ENCODE assay signal across 28 cellular contexts in genomic region chr16:673399-673991, GRCh38. TPM values are rescaled to one million over a fixed set of nuclear protein-coding genes. Genes with fewer than 3 reads are reported as not detected.
DNase-seq lines count a peak whose midpoint lies in the region; ATAC-seq and TF ChIP-seq lines count a peak whose summit lies in the region.
"Had no signal": no experiment of that assay in that cellular context is flagged by ENCODE, and none has a peak within 500 bp of the region (broad histone marks: within the 10 kb centered on the region; RNA-seq: fewer than 3 reads in every experiment).

No MANE protein-coding gene starts in this region.

- H3K27ac Mint-ChIP-seq in Calu3 (ENCODE audit: unreplicated experiment) (no peak overlapping the region), osteocyte (ENCODE audit: unreplicated experiment) (no peak overlapping the region)
- no peak overlapping the region for H3K27ac Mint-ChIP-seq in activated T-cell treated with anti-CD3 and anti-CD28 coated beads, Interleukin-2, amount 50 U/mL, for 72 hours

- no peak for TF ChIP-seq POLR2A in esophagus squamous epithelium (IDR thresholded peaks at IDR 0.05)

- no peak overlapping the region for H2AFZ ChIP-seq in neuronal stem cell (ENCODE audit: low read length)
- H2AFZ ChIP-seq: GM23248 had no signal

- H3K23ac ChIP-seq in neuronal stem cell (ENCODE audit: low read depth, low read length, poor library complexity), result no peak overlapping the region

- H3K18ac ChIP-seq in neuronal stem cell (ENCODE audit: low read length), result no peak overlapping the region

- H2BK5ac ChIP-seq in neuronal stem cell (ENCODE audit: low read length), result peak overlapping the region; percentile 66

- intact Hi-C loops in Calu3 (cut with micrococcal nuclease; ENCODE audit: unreplicated experiment), result no loop called here
- intact Hi-C loops in esophagus squamous epithelium (cut with DNase I), result no loop called here

- H3K36me3 ChIP-seq in SK-N-MC (ENCODE audit: insufficient read depth, low read length) (peaks cover 49% of the 10 kb centered on the region; the same call in 1 of the 2 replicates), neuronal stem cell (replicated peaks in 1 of 2; ENCODE audit: control insufficient read depth in 2 of 2, insufficient read depth in 2 of 2, low read length in 2 of 2) (peaks cover 37 to 57% of the 10 kb centered on the region in 2 donors), esophagus squamous epithelium (peaks cover 35 to 56% (median 36%) of the 10 kb centered on the region in 3 donors)

- no peak overlapping the region for H3K4ac ChIP-seq in neuronal stem cell (ENCODE audit: low read length)

- BruUV-seq in Calu3 (replicated peaks; lab: Mats Ljungman, UMichigan), result TSS peak; percentile 26

- no CpG with 5 or more reads among the region's 18 CpGs for WGBS in neuronal stem cell (ENCODE audit: extremely low coverage in 2 of 2, insufficient read length in 2 of 2, insufficient replicate concordance in 1 of 2), 2 donors
- 90% methylated on average over 4 of the region's 18 CpGs; no CpG with 5 or more reads in 1 of the 2 donors for WGBS in esophagus squamous epithelium, 2 donors

- no peak overlapping the region for H4K91ac ChIP-seq in neuronal stem cell (ENCODE audit: low read depth, low read length, poor library complexity)

- no peak for TF ChIP-seq RAD21 in Ishikawa (IDR thresholded peaks at IDR 0.05; ENCODE audit: low read depth)

- H3K27ac ChIP-seq in SK-N-MC, result 0 out of 2 replicates have a peak overlapping the region, but pooled peaks have one; percentile 8
- no peak overlapping the region for H3K27ac ChIP-seq in neuronal stem cell (replicated peaks; ENCODE audit: low read length)
- H3K27ac ChIP-seq in esophagus squamous epithelium, result no peak overlapping the region
- H3K27ac ChIP-seq: GM23248, Peyer's patch, SJCRH30 had no signal

- H3K4me1 Mint-ChIP-seq in Calu3 (ENCODE audit: low read depth, unreplicated experiment), result peaks cover 6% of the 10 kb centered on the region
- peaks cover 4% of the 10 kb centered on the region for H3K4me1 Mint-ChIP-seq in activated T-cell treated with anti-CD3 and anti-CD28 coated beads, Interleukin-2, amount 50 U/mL, for 72 hours (ENCODE audit: low read depth)
- H3K4me1 Mint-ChIP-seq in osteocyte (ENCODE audit: unreplicated experiment), result peaks cover 9% of the 10 kb centered on the region

- H3K4me1 ChIP-seq in neuronal stem cell (ENCODE audit: control insufficient read depth in 2 of 2, insufficient read depth in 1 of 2, low read depth in 1 of 2, low read length in 2 of 2) (peaks cover 2 to 13% of the 10 kb centered on the region in 2 donors), esophagus squamous epithelium (peaks cover 32 to 70% (median 40%) of the 10 kb centered on the region in 3 donors)

- H3K27me3 ChIP-seq in neuronal stem cell (ENCODE audit: control insufficient read depth in 3 of 3, insufficient read depth in 3 of 3, low read depth in 1 of 3, low read length in 3 of 3), result peaks cover 0 to 14% (median 0%) of the 10 kb centered on the region in 3 experiments
- H3K27me3 ChIP-seq in esophagus squamous epithelium, result peaks cover 0 to 33% (median 0%) of the 10 kb centered on the region in 4 donors
- H3K27me3 ChIP-seq: BE2C, Peyer's patch, SJCRH30 had no signal

- H3K9ac ChIP-seq in SK-N-MC (ENCODE audit: insufficient read length) (no peak overlapping the region), neuronal stem cell (ENCODE audit: low read depth, low read length, poor library complexity) (no peak overlapping the region)
- H3K9ac ChIP-seq: GM23248 had no signal

- CTCF ChIA-PET in Calu3 (lab: Charles Lee), result no interaction called here

- H3K4me3 ChIP-seq in SK-N-MC, result no peak overlapping the region
- H3K4me3 ChIP-seq in neuronal stem cell (ENCODE audit: low read length in 2 of 2), result no peak overlapping the region
- no peak overlapping the region for H3K4me3 ChIP-seq in esophagus squamous epithelium
- H3K4me3 ChIP-seq: GM23248, Peyer's patch, SJCRH30 had no signal

- no peaks in the 10 kb centered on the region for H3K9me3 ChIP-seq in SK-N-MC (ENCODE audit: low read depth, low read length)
- no peaks in the 10 kb centered on the region for H3K9me3 ChIP-seq in neuronal stem cell (replicated peaks in 1 of 2; ENCODE audit: control insufficient read depth in 2 of 2, insufficient read depth in 1 of 2, low read depth in 1 of 2, low read length in 2 of 2)
- H3K9me3 ChIP-seq in esophagus squamous epithelium, result no peaks in the 10 kb centered on the region
- H3K9me3 ChIP-seq: BE2C, Peyer's patch, SJCRH30 had no signal

- no peak overlapping the region for H2BK15ac ChIP-seq in neuronal stem cell (ENCODE audit: low read length)

- ATAC-seq in activated T-cell treated with anti-CD3 and anti-CD28 coated beads, Interleukin-2, amount 50 U/mL, for 72 hours (replicated peaks in 1 of 2), result no peak
- ATAC-seq: Right ventricle myocardium inferior had no signal

- no peaks in the 10 kb centered on the region for H3K27me3 Mint-ChIP-seq in Calu3 (ENCODE audit: unreplicated experiment)
- H3K27me3 Mint-ChIP-seq in activated T-cell treated with anti-CD3 and anti-CD28 coated beads, Interleukin-2, amount 50 U/mL, for 72 hours (ENCODE audit: low read depth), result no peaks in the 10 kb centered on the region
- no peaks in the 10 kb centered on the region for H3K27me3 Mint-ChIP-seq in osteocyte (ENCODE audit: unreplicated experiment)

- H3K14ac ChIP-seq in neuronal stem cell (ENCODE audit: low read length), result peak overlapping the region; percentile 21

- H2BK120ac ChIP-seq in neuronal stem cell (ENCODE audit: low read depth, low read length), result no peak overlapping the region

- H3K4me2 ChIP-seq in neuronal stem cell (ENCODE audit: insufficient read depth, low read length, poor library complexity, severe bottlenecking), result no peak overlapping the region

- H3K79me1 ChIP-seq in neuronal stem cell (ENCODE audit: low read depth, low read length), result peaks cover 24% of the 10 kb centered on the region

- DNase-seq in Calu3 (no peak), SK-N-MC (ENCODE audit: low read depth, low spot score) (no peak), neuronal stem cell (ENCODE audit: low spot score) (no peak), osteocyte (ENCODE audit: extremely low spot score, unreplicated experiment) (no peak), esophagus squamous epithelium (lab: John Stamatoyannopoulos, UW) (no peak)
- DNase-seq in activated T-cell treated with anti-CD3 and anti-CD28 coated beads, Interleukin-2, amount 50 U/mL, for 72 hours, result no peak
- DNase-seq: ACHN; BE2C; CD8-positive, alpha-beta memory T cell; DMS153; GM23248; H7; Karpas-422; NCI-H1092 treated with DMSO at 0.1 percent for 48 hours; NCI-H1436 treated with DMSO at 0.1 percent for 48 hours; NCI-H1930; NCI-H2107; NCI-H446; NCI-H526; NCI-H82; NK-92 treated with Interleukin-12 subunit alpha and Interleukin-12 subunit beta, amount 100 ng/mL, for 24 hours; Peyer's patch; SJCRH30; T-helper 2 cell had no signal

- H4K8ac ChIP-seq in neuronal stem cell (ENCODE audit: low read depth, low read length), result no peak overlapping the region

- H2BK12ac ChIP-seq in neuronal stem cell (ENCODE audit: low read length), result no peak overlapping the region

- H3K36me3 Mint-ChIP-seq in Calu3 (ENCODE audit: insufficient read depth, unreplicated experiment) (peaks cover 67% of the 10 kb centered on the region), osteocyte (ENCODE audit: unreplicated experiment) (peaks cover 5% of the 10 kb centered on the region)
- H3K36me3 Mint-ChIP-seq in activated T-cell treated with anti-CD3 and anti-CD28 coated beads, Interleukin-2, amount 50 U/mL, for 72 hours (ENCODE audit: insufficient read depth in 2 of 2), result peaks cover 0 to 2% of the 10 kb centered on the region in 2 donors
- H3K36me3 Mint-ChIP-seq: IgD-negative memory B cell had no signal

- H3K9me3 Mint-ChIP-seq in Calu3 (ENCODE audit: low read depth, unreplicated experiment) (no peaks in the 10 kb centered on the region), osteocyte (ENCODE audit: unreplicated experiment) (no peaks in the 10 kb centered on the region)
- H3K9me3 Mint-ChIP-seq in activated T-cell treated with anti-CD3 and anti-CD28 coated beads, Interleukin-2, amount 50 U/mL, for 72 hours, result no peaks in the 10 kb centered on the region
- H3K9me3 Mint-ChIP-seq: CD8-positive, alpha-beta memory T cell; IgD-negative memory B cell had no signal

- H2AK5ac ChIP-seq in neuronal stem cell (ENCODE audit: low read depth, low read length), result no peak overlapping the region

- no peak overlapping the region for H3K4me3 Mint-ChIP-seq in Calu3 (ENCODE audit: low read depth, unreplicated experiment)
- H3K4me3 Mint-ChIP-seq in activated T-cell treated with anti-CD3 and anti-CD28 coated beads, Interleukin-2, amount 50 U/mL, for 72 hours, result no peak overlapping the region
- H3K4me3 Mint-ChIP-seq in osteocyte (ENCODE audit: unreplicated experiment), result no peak overlapping the region
- H3K4me3 Mint-ChIP-seq: CD14-positive monocyte had no signal

- TF ChIP-seq EP300 in Ishikawa (IDR thresholded peaks at IDR 0.05; ENCODE audit: borderline replicate concordance), result no peak

- no peak for TF ChIP-seq CTCF in Calu3 (IDR thresholded peaks at IDR 0.05; ENCODE audit: unreplicated experiment)
- TF ChIP-seq CTCF in osteocyte (IDR thresholded peaks at IDR 0.05), result no peak
- TF ChIP-seq CTCF in esophagus squamous epithelium (IDR thresholded peaks at IDR 0.05), result no peak

RNA-seq across cellular contexts. Expression of gene RHBDL1, which starts 2.0 kb away (rescaled TPM):
- total RNA-seq in Calu3 (2022), result 2.4 and 2.6 TPM in 2 replicates
- 2.2 TPM for polyA plus RNA-seq in neuronal stem cell (2013, experiment 1 of 2)
- 1.8 TPM for polyA plus RNA-seq in neuronal stem cell (2013, experiment 2 of 2)
- 1 to 10 TPM; 3.5 to 5.8 TPM for total RNA-seq in activated T-cell treated with anti-CD3 and anti-CD28 coated beads, Interleukin-2, amount 50 U/mL, for 72 hours
- 3.6 and 5.4 TPM in 2 replicates for total RNA-seq in osteocyte
- total RNA-seq in esophagus squamous epithelium, result 1 to 10 TPM in 1 of 4 donors, under 1 TPM in 2, not detected in 1; 0.38 to 1.1 (median 0.57) TPM
- polyA plus RNA-seq: CD14-positive monocyte had no signal

RNA-seq across cellular contexts. Expression of gene RHOT2, which starts 5.6 kb away (rescaled TPM):
- total RNA-seq in Calu3 (2022), result 154 and 163 TPM in 2 replicates
- polyA plus RNA-seq in neuronal stem cell (2013, experiment 1 of 2), result 68.0 TPM
- polyA plus RNA-seq in neuronal stem cell (2013, experiment 2 of 2), result 63.4 TPM
- 100 to 1,000 TPM; 110 to 115 TPM for total RNA-seq in activated T-cell treated with anti-CD3 and anti-CD28 coated beads, Interleukin-2, amount 50 U/mL, for 72 hours
- total RNA-seq in osteocyte, result 125 and 126 TPM in 2 replicates
- total RNA-seq in esophagus squamous epithelium, result 10 to 100 TPM; 28.4 to 70.2 (median 48.9) TPM

RNA-seq across cellular contexts. Expression of gene STUB1, which starts 6.7 kb away (rescaled TPM):
- 102 and 114 TPM in 2 replicates for total RNA-seq in Calu3 (2022)
- polyA plus RNA-seq in neuronal stem cell (2013, experiment 1 of 2), result 68.3 TPM
- 66.0 TPM for polyA plus RNA-seq in neuronal stem cell (2013, experiment 2 of 2)
- 10 to 100 TPM; 53.6 to 70.4 TPM for total RNA-seq in activated T-cell treated with anti-CD3 and anti-CD28 coated beads, Interleukin-2, amount 50 U/mL, for 72 hours
- total RNA-seq in osteocyte, result 109 and 116 TPM in 2 replicates
- total RNA-seq in esophagus squamous epithelium, result 100 to 1,000 TPM; 102 to 148 (median 120) TPM

RNA-seq across cellular contexts. Expression of gene JMJD8, which starts 10.6 kb away (rescaled TPM):
- total RNA-seq in Calu3 (2022) (88.3 and 90.5 TPM in 2 replicates), osteocyte (57.6 and 62.1 TPM in 2 replicates), esophagus squamous epithelium (10 to 100 TPM; 53.7 to 70.7 (median 62.5) TPM)
- 34.8 TPM for polyA plus RNA-seq in neuronal stem cell (2013, experiment 1 of 2)
- 33.9 TPM for polyA plus RNA-seq in neuronal stem cell (2013, experiment 2 of 2)
- total RNA-seq in activated T-cell treated with anti-CD3 and anti-CD28 coated beads, Interleukin-2, amount 50 U/mL, for 72 hours, result 10 to 100 TPM; 15.7 to 20.7 TPM

RNA-seq across cellular contexts. Expression of gene WDR24, which starts 16.7 kb away (rescaled TPM):
- total RNA-seq in Calu3 (2022) (18.6 and 22.5 TPM in 2 replicates), osteocyte (19.4 and 19.9 TPM in 2 replicates), esophagus squamous epithelium (10 to 100 TPM in 1 of 4 donors, 1 to 10 TPM in 3; 6.9 to 11.8 (median 7.8) TPM)
- polyA plus RNA-seq in neuronal stem cell (2013, experiment 1 of 2), result 8.4 TPM
- polyA plus RNA-seq in neuronal stem cell (2013, experiment 2 of 2), result 8.3 TPM
- total RNA-seq in activated T-cell treated with anti-CD3 and anti-CD28 coated beads, Interleukin-2, amount 50 U/mL, for 72 hours, result 10 to 100 TPM; 20.5 to 22.9 TPM
